In genomic region chr19:18364826-18365528, GRCh38 we compare ENCODE assay signal across 8 cellular contexts. TPM values are rescaled to one million over a fixed set of nuclear protein-coding genes. Genes with fewer than 3 reads are reported as not detected.
DNase-seq lines count a peak whose midpoint lies in the region; ATAC-seq, FAIRE-seq and TF ChIP-seq lines count a peak whose summit lies in the region.

No MANE protein-coding gene starts in this region.

- BruUV-seq in MCF 10A (replicated peaks; lab: Mats Ljungman, UMichigan), result TSS peak; percentile 96

- DNase-seq in activated T-cell treated with anti-CD3 and anti-CD28 coated beads, Interleukin-2, amount 50 U/mL, for 24 hours, result no peak
- no peak for DNase-seq in activated T-cell treated with anti-CD3 and anti-CD28 coated beads, Interleukin-2, amount 50 U/mL, for 4 hours
- DNase-seq in NCI-H69 (lab: John Stamatoyannopoulos, UW) (peak; percentile 98), MCF 10A (ENCODE audit: unreplicated experiment) (peak; percentile 97), kidney (peak; percentile 93)

- no peak overlapping the region for H3K4me3 Mint-ChIP-seq in activated T-cell treated with anti-CD3 and anti-CD28 coated beads, Interleukin-2, amount 50 U/mL, for 24 hours
- no peak overlapping the region for H3K4me3 Mint-ChIP-seq in activated T-cell treated with anti-CD3 and anti-CD28 coated beads, Interleukin-2, amount 50 U/mL, for 4 hours
- peak overlapping the region; percentile 25 for H3K4me3 Mint-ChIP-seq in MCF 10A (ENCODE audit: unreplicated experiment)

- intact Hi-C loops in MCF 10A (cut with micrococcal nuclease), result loop anchor here (1.0 kb wide), 1 partner anchor 9 kb away; no protein-coding TSS in a partner anchor
- intact Hi-C loops in kidney (cut with DNase I), result no loop called here

- peak overlapping the region in 1 of 2 donors; percentile 72 for H3K9ac ChIP-seq in kidney (ENCODE audit: low read length in 2 of 2)
- peak overlapping the region in 1 of 5 donors; percentile 20 for H3K9ac ChIP-seq in subcutaneous abdominal adipose tissue (ENCODE audit: low read length in 5 of 5)

- TF ChIP-seq CTCF in MCF 10A (IDR thresholded peaks at IDR 0.05; ENCODE audit: unreplicated experiment), result no peak
- no peak for TF ChIP-seq CTCF in kidney (IDR thresholded peaks at IDR 0.05; ENCODE audit: borderline replicate concordance, extremely low read depth, insufficient read depth)

- peaks cover 20 to 32% of the 10 kb centered on the region in 2 donors for H3K4me1 ChIP-seq in kidney (ENCODE audit: control insufficient read depth in 1 of 2, insufficient read depth in 1 of 2, low read depth in 1 of 2, low read length in 2 of 2)
- H3K4me1 ChIP-seq in subcutaneous abdominal adipose tissue (ENCODE audit: control insufficient read depth in 5 of 5, insufficient read depth in 5 of 5, low read length in 5 of 5), result peaks cover 0 to 31% (median 26%) of the 10 kb centered on the region in 5 donors

- CTCF ChIA-PET in MCF 10A (lab: Yijun Ruan, JAX), result interaction anchor here (0.6 to 2.9 kb wide), 9 partner anchors 15 to 46 kb away, joined by 3 to 20 read pairs (median 4); partner anchors contain the start of gene GDF15

- peak overlapping the region; percentile 94 to 99 for H3K27ac ChIP-seq in kidney (ENCODE audit: low read depth in 2 of 2, low read length in 2 of 2)
- peak overlapping the region; percentile 78 for H3K27ac ChIP-seq in subcutaneous abdominal adipose tissue (ENCODE audit: low read depth, low read length)

- FAIRE-seq in kidney (lab: Jason Lieb, UNC), result peak; percentile 85

- H3K27me3 Mint-ChIP-seq in activated T-cell treated with anti-CD3 and anti-CD28 coated beads, Interleukin-2, amount 50 U/mL, for 24 hours, result no peaks in the 10 kb centered on the region
- H3K27me3 Mint-ChIP-seq in activated T-cell treated with anti-CD3 and anti-CD28 coated beads, Interleukin-2, amount 50 U/mL, for 4 hours (ENCODE audit: low read depth), result no peaks in the 10 kb centered on the region
- H3K27me3 Mint-ChIP-seq in MCF 10A (ENCODE audit: insufficient read depth, unreplicated experiment), result no peaks in the 10 kb centered on the region

- H3K36me3 ChIP-seq in kidney (ENCODE audit: control insufficient read depth in 1 of 2, insufficient read depth in 2 of 2, low read length in 2 of 2) (peaks cover 0 to 21% of the 10 kb centered on the region in 2 donors), subcutaneous abdominal adipose tissue (ENCODE audit: control insufficient read depth in 5 of 5, insufficient read depth in 5 of 5, low read length in 5 of 5) (peaks cover 4 to 22% (median 8%) of the 10 kb centered on the region in 5 donors)

- no peak overlapping the region for H3K4me3 ChIP-seq in kidney (ENCODE audit: low read length in 2 of 2)
- H3K4me3 ChIP-seq in subcutaneous abdominal adipose tissue (ENCODE audit: low read depth in 1 of 5, low read length in 5 of 5), result peak overlapping the region in 1 of 5 donors; percentile 34

- no peak for ATAC-seq in activated T-cell treated with anti-CD3 and anti-CD28 coated beads, Interleukin-2, amount 50 U/mL, for 4 hours
- no peak for ATAC-seq in HG03378 (IDR thresholded peaks at IDR 0.05; ENCODE audit: unreplicated experiment)
- ATAC-seq in GM19397 (IDR thresholded peaks at IDR 0.05; ENCODE audit: unreplicated experiment), result no peak

- H3K27ac Mint-ChIP-seq in activated T-cell treated with anti-CD3 and anti-CD28 coated beads, Interleukin-2, amount 50 U/mL, for 24 hours, result peak overlapping the region; percentile 40
- H3K27ac Mint-ChIP-seq in MCF 10A (ENCODE audit: low read depth, unreplicated experiment), result peak overlapping the region; percentile 97

- H3K4me1 Mint-ChIP-seq in activated T-cell treated with anti-CD3 and anti-CD28 coated beads, Interleukin-2, amount 50 U/mL, for 24 hours (ENCODE audit: low read depth), result peaks cover 2% of the 10 kb centered on the region
- no peaks in the 10 kb centered on the region for H3K4me1 Mint-ChIP-seq in activated T-cell treated with anti-CD3 and anti-CD28 coated beads, Interleukin-2, amount 50 U/mL, for 4 hours (ENCODE audit: low read depth)
- H3K4me1 Mint-ChIP-seq in MCF 10A (ENCODE audit: insufficient read depth, unreplicated experiment), result peaks cover 19% of the 10 kb centered on the region

- no peaks in the 10 kb centered on the region for H3K9me3 Mint-ChIP-seq in activated T-cell treated with anti-CD3 and anti-CD28 coated beads, Interleukin-2, amount 50 U/mL, for 24 hours
- H3K9me3 Mint-ChIP-seq in activated T-cell treated with anti-CD3 and anti-CD28 coated beads, Interleukin-2, amount 50 U/mL, for 4 hours, result no peaks in the 10 kb centered on the region
- H3K9me3 Mint-ChIP-seq in MCF 10A (ENCODE audit: unreplicated experiment), result no peaks in the 10 kb centered on the region

- H3K9me3 ChIP-seq in kidney (ENCODE audit: control insufficient read depth in 1 of 2, low read length in 2 of 2), result no peaks in the 10 kb centered on the region
- H3K9me3 ChIP-seq in subcutaneous abdominal adipose tissue (ENCODE audit: control insufficient read depth in 5 of 5, low read length in 5 of 5), result no peaks in the 10 kb centered on the region

- H3K27me3 ChIP-seq in subcutaneous abdominal adipose tissue (ENCODE audit: control insufficient read depth in 5 of 5, insufficient read depth in 4 of 5, low read length in 5 of 5), result no peaks in the 10 kb centered on the region

- POLR2A ChIA-PET in MCF 10A (lab: Yijun Ruan, JAX), result interaction anchor here (0.6 to 4.2 kb wide), 12 partner anchors 9 to 178 kb away, joined by 3 to 44 read pairs (median 4); partner anchors contain the start of genes GDF15, JUND, LSM4 and SSBP4

- peaks cover 41% of the 10 kb centered on the region for H3K36me3 Mint-ChIP-seq in activated T-cell treated with anti-CD3 and anti-CD28 coated beads, Interleukin-2, amount 50 U/mL, for 24 hours (ENCODE audit: low read depth)
- peaks cover 24% of the 10 kb centered on the region for H3K36me3 Mint-ChIP-seq in activated T-cell treated with anti-CD3 and anti-CD28 coated beads, Interleukin-2, amount 50 U/mL, for 4 hours (ENCODE audit: insufficient read depth)
- H3K36me3 Mint-ChIP-seq in MCF 10A (ENCODE audit: insufficient read depth, unreplicated experiment), result no peaks in the 10 kb centered on the region

RNA-seq across cellular contexts. Expression of gene GDF15, which starts 21.0 kb away (rescaled TPM):
- total RNA-seq in activated T-cell treated with anti-CD3 and anti-CD28 coated beads, Interleukin-2, amount 50 U/mL, for 4 hours, result under 1 TPM; 0.53 to 0.71 (median 0.56) TPM
- 193 and 288 TPM in 2 replicates for total RNA-seq in MCF 10A (2022)
- total RNA-seq in kidney, result 51.2 TPM
- 154 TPM for polyA plus RNA-seq in kidney (ENCODE audit: insufficient read depth, low read depth, low replicate concordance)

RNA-seq across cellular contexts. Expression of gene PGPEP1, which starts 24.6 kb away (rescaled TPM):
- 10 to 100 TPM; 12.8 to 14.7 (median 13.0) TPM for total RNA-seq in activated T-cell treated with anti-CD3 and anti-CD28 coated beads, Interleukin-2, amount 50 U/mL, for 4 hours
- 6.5 and 11.9 TPM in 2 replicates for total RNA-seq in MCF 10A (2022)
- 54.5 TPM for total RNA-seq in kidney
- 76.1 TPM for polyA plus RNA-seq in kidney (ENCODE audit: insufficient read depth, low read depth, low replicate concordance)

RNA-seq across cellular contexts. Expression of gene LRRC25, which starts 32.4 kb away (rescaled TPM):
- not detected for total RNA-seq in activated T-cell treated with anti-CD3 and anti-CD28 coated beads, Interleukin-2, amount 50 U/mL, for 4 hours
- total RNA-seq in MCF 10A (2022) (not detected in 2 replicates), kidney (13.1 TPM)
- 2.7 TPM for polyA plus RNA-seq in kidney (ENCODE audit: insufficient read depth, low read depth, low replicate concordance)

RNA-seq across cellular contexts. Expression of gene LSM4, which starts 42.1 kb away (rescaled TPM):
- 100 to 1,000 TPM; 209 to 254 (median 230) TPM for total RNA-seq in activated T-cell treated with anti-CD3 and anti-CD28 coated beads, Interleukin-2, amount 50 U/mL, for 4 hours
- total RNA-seq in MCF 10A (2022) (172 and 193 TPM in 2 replicates), kidney (87.7 TPM)
- 245 TPM for polyA plus RNA-seq in kidney (ENCODE audit: insufficient read depth, low read depth, low replicate concordance)

RNA-seq across cellular contexts. Expression of gene SSBP4, which starts 54.2 kb away (rescaled TPM):
- total RNA-seq in activated T-cell treated with anti-CD3 and anti-CD28 coated beads, Interleukin-2, amount 50 U/mL, for 4 hours, result 100 to 1,000 TPM; 119 to 155 (median 135) TPM
- 22.3 and 26.3 TPM in 2 replicates for total RNA-seq in MCF 10A (2022)
- total RNA-seq in kidney, result 64.9 TPM
- polyA plus RNA-seq in kidney (ENCODE audit: insufficient read depth, low read depth, low replicate concordance), result 74.9 TPM

Comparison
In these comparisons a context has a peak if more than half of its experiments do, and no peak if none do; other contexts are left out.
1. DNase-seq: peak in NCI-H69 (single experiment), MCF 10A (single experiment) and kidney (single experiment); none in activated T-cell treated with anti-CD3 and anti-CD28 coated beads, Interleukin-2, amount 50 U/mL, for 24 hours (single experiment) and activated T-cell treated with anti-CD3 and anti-CD28 coated beads, Interleukin-2, amount 50 U/mL, for 4 hours (single experiment).
2. RNA of gene GDF15, which starts 21.0 kb away (total RNA-seq): 193 to 288 TPM in MCF 10A and 51.2 TPM in kidney (single experiment); 0.53 to 0.71 TPM in activated T-cell treated with anti-CD3 and anti-CD28 coated beads, Interleukin-2, amount 50 U/mL, for 4 hours; every median in the first group is over 10 times any median in the second.
3. RNA of gene LRRC25, which starts 32.4 kb away (total RNA-seq): 13.1 TPM in kidney (single experiment); not detected in activated T-cell treated with anti-CD3 and anti-CD28 coated beads, Interleukin-2, amount 50 U/mL, for 4 hours and not detected in MCF 10A; every median in the first group is over 10 times any median in the second.